8 cellular contexts compared by ENCODE assay signal in the genomic region with DNA sequence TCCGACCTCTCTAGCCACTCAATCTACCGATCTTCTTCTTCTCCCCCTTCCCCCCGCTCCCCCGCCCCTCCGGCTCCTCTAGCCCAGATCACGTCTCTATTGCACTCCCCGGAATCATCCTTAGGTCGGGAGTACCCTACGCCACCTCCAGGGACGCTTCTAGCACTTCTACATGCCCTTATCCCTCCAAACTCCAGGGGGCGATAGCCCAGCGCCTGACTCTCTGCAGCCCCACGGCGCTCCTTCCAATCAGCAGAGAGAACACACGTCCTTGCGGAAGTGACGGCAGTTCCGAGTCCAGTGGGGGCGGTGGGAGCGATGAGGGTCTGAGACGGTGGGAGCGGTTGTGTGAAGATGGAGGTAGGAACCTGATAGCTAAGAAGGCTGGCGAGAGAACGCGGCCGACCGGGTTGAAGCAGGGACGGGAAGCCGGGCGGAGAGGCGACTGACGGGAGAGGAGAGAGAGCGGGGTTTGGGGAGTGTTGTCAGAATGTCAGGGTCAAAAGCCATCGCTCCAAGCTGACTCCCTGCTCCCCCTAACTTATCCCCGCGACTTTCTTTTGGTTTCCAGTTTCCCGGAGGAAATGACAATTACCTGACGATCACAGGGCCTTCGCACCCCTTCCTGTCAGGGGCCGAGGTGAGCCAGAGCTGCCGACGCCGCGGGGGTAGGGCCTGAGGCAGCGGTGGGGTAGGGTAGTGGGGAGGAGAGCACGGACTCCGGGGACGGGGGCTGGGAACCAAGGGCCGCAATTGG. TPM values are rescaled to one million over a fixed set of nuclear protein-coding genes. Genes with fewer than 3 reads are reported as not detected.
DNase-seq lines count a peak whose midpoint lies in the region; ATAC-seq, FAIRE-seq and TF ChIP-seq lines count a peak whose summit lies in the region.

A gene (minus strand): TSS at position 35 of the 757 bp plus-strand sequence. CDS start 87 bp downstream, outside the sequence.
A gene (plus strand): TSS at position 271 of the 757 bp plus-strand sequence. CDS start 84 bp downstream, at position 355.

- no peaks in the 10 kb centered on the region for H3K27me3 Mint-ChIP-seq in WTC11 (ENCODE audit: low read depth)
- H3K27me3 Mint-ChIP-seq in central memory CD8-positive, alpha-beta T cell = no peaks in the 10 kb centered on the region

- CTCF ChIA-PET in WTC11 (lab: Charles Lee) = interaction anchor here (0.6 to 3.9 kb wide), 24 partner anchors 11 to 246 kb away, joined by 3 to 21 read pairs (median 3); a partner anchor contains a TSS

- H3K9me3 Mint-ChIP-seq in WTC11 = no peaks in the 10 kb centered on the region
- H3K9me3 Mint-ChIP-seq in central memory CD8-positive, alpha-beta T cell = no peaks in the 10 kb centered on the region

- POLR2A ChIA-PET in WTC11 (lab: Charles Lee) = interaction anchor here (0.7 to 2.0 kb wide), 4 partner anchors 21 to 49 kb away, joined by 4 to 10 read pairs (median 6); a partner anchor contains a TSS

- peaks cover 27% of the 10 kb centered on the region for H3K36me3 Mint-ChIP-seq in WTC11
- peaks cover 31% of the 10 kb centered on the region for H3K36me3 Mint-ChIP-seq in central memory CD8-positive, alpha-beta T cell (ENCODE audit: insufficient read depth)

- peak; percentile 45 for FAIRE-seq in islet of Langerhans (lab: Jason Lieb, UNC)

- peak; percentile 98 for ATAC-seq in GM18873 (IDR thresholded peaks at IDR 0.05; ENCODE audit: low FRiP score, unreplicated experiment)
- peak; percentile 99 for ATAC-seq in HG03159 (IDR thresholded peaks at IDR 0.05; ENCODE audit: unreplicated experiment)
- ATAC-seq in WTC11 = peak; percentile 99
- peak; percentile 97 for ATAC-seq in central memory CD8-positive, alpha-beta T cell (replicated peaks; ENCODE audit: extremely low read depth, poor library complexity, severe bottlenecking)

- H3K4me1 Mint-ChIP-seq in WTC11 = peaks cover 12% of the 10 kb centered on the region
- H3K4me1 Mint-ChIP-seq in central memory CD8-positive, alpha-beta T cell = peaks cover 30% of the 10 kb centered on the region

- peak; percentile 94 for DNase-seq in AG08396 (ENCODE audit: low spot score)
- DNase-seq in NCI-H2227 treated with DMSO at 0.1 percent for 48 hours (lab: John Stamatoyannopoulos, UW) = peak; percentile 99
- DNase-seq in WTC11 (ENCODE audit: low spot score) = peak; percentile 97
- DNase-seq in central memory CD8-positive, alpha-beta T cell (ENCODE audit: low spot score in 2 of 2) = peak; percentile 90 to 97
- DNase-seq in stimulated activated CD4-positive, alpha-beta T cell treated with anti-CD3 and anti-CD28 coated beads, Interleukin-12 subunit alpha, Interleukin-12 subunit beta, amount 100 ng/mL, for 48 hours (ENCODE audit: low read depth in 2 of 3, low spot score in 1 of 3) = peak; percentile 90 to 93 (median 92)

- peak within 1 kb of the TSS; percentile 99 for H3K27ac Mint-ChIP-seq in WTC11
- peak within 1 kb of the TSS; percentile 98 for H3K27ac Mint-ChIP-seq in central memory CD8-positive, alpha-beta T cell (ENCODE audit: low read depth)

- TF ChIP-seq CTCF in WTC11 (IDR thresholded peaks at IDR 0.05) = peak; percentile 78

- peak within 1 kb of the TSS; percentile 100 for H3K4me3 Mint-ChIP-seq in WTC11
- H3K4me3 Mint-ChIP-seq in central memory CD8-positive, alpha-beta T cell = peak within 1 kb of the TSS; percentile 97

TF ChIP-seq in WTC11, 78 proteins besides CTCF, POLR2A, EP300 and RAD21 (continues in another document):
- TF ChIP-seq, protein P1, sequence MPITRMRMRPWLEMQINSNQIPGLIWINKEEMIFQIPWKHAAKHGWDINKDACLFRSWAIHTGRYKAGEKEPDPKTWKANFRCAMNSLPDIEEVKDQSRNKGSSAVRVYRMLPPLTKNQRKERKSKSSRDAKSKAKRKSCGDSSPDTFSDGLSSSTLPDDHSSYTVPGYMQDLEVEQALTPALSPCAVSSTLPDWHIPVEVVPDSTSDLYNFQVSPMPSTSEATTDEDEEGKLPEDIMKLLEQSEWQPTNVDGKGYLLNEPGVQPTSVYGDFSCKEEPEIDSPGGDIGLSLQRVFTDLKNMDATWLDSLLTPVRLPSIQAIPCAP (CRISPR knock-in tag; IDR thresholded peaks at IDR 0.05) = no peak
- TF ChIP-seq ELF4 (CRISPR knock-in tag; IDR thresholded peaks at IDR 0.05; ENCODE audit: low read depth) (no peak), RELA (CRISPR knock-in tag; IDR thresholded peaks at IDR 0.05; ENCODE audit: borderline replicate concordance) (no peak), GRHL2 (CRISPR knock-in tag; IDR thresholded peaks at IDR 0.05; ENCODE audit: insufficient replicate concordance, severe bottlenecking) (no peak), TP53 (CRISPR knock-in tag; IDR thresholded peaks at IDR 0.05) (no peak), JUN (CRISPR knock-in tag; IDR thresholded peaks at IDR 0.05) (no peak), SP1 (CRISPR knock-in tag; conservative IDR thresholded peaks at IDR 0.05) (peak; percentile 74), NR3C1 (CRISPR knock-in tag; conservative IDR thresholded peaks at IDR 0.05; ENCODE audit: low read depth) (no peak), TCF7 (CRISPR knock-in tag; IDR thresholded peaks at IDR 0.05; ENCODE audit: low read depth) (no peak), ZNF317 (CRISPR knock-in tag; IDR thresholded peaks at IDR 0.05; ENCODE audit: borderline replicate concordance, low read depth) (0 out of 2 replicates have a peak, but pooled peaks have one; percentile 10), SOX15 (CRISPR knock-in tag; IDR thresholded peaks at IDR 0.05) (no peak), SMAD4 (CRISPR knock-in tag; IDR thresholded peaks at IDR 0.05) (no peak), TEAD4 (CRISPR knock-in tag; IDR thresholded peaks at IDR 0.05) (no peak), OVOL2 (CRISPR knock-in tag; IDR thresholded peaks at IDR 0.05; ENCODE audit: borderline replicate concordance) (no peak), TEAD1 (CRISPR knock-in tag; IDR thresholded peaks at IDR 0.05) (no peak), MXD4 (CRISPR knock-in tag; IDR thresholded peaks at IDR 0.05; ENCODE audit: borderline replicate concordance) (no peak), ZNF263 (CRISPR knock-in tag; IDR thresholded peaks at IDR 0.05; ENCODE audit: low read depth) (no peak), FOXP1 (CRISPR knock-in tag; IDR thresholded peaks at IDR 0.05; ENCODE audit: borderline replicate concordance) (no peak; the same call in 1 of the 2 replicates), FOXK1 (CRISPR knock-in tag; IDR thresholded peaks at IDR 0.05) (peak; percentile 98), NFATC4 (CRISPR knock-in tag; IDR thresholded peaks at IDR 0.05) (no peak), SMAD3 (CRISPR knock-in tag; IDR thresholded peaks at IDR 0.05; ENCODE audit: borderline replicate concordance) (no peak), HMGA2 (CRISPR knock-in tag; IDR thresholded peaks at IDR 0.05) (no peak)
- TF ChIP-seq, protein P2, sequence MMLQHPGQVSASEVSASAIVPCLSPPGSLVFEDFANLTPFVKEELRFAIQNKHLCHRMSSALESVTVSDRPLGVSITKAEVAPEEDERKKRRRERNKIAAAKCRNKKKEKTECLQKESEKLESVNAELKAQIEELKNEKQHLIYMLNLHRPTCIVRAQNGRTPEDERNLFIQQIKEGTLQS (CRISPR knock-in tag; conservative IDR thresholded peaks at IDR 0.05) = no peak
- TF ChIP-seq, protein P3, sequence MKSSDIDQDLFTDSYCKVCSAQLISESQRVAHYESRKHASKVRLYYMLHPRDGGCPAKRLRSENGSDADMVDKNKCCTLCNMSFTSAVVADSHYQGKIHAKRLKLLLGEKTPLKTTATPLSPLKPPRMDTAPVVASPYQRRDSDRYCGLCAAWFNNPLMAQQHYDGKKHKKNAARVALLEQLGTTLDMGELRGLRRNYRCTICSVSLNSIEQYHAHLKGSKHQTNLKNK (CRISPR knock-in tag; IDR thresholded peaks at IDR 0.05) = no peak
- TF ChIP-seq, protein P4, sequence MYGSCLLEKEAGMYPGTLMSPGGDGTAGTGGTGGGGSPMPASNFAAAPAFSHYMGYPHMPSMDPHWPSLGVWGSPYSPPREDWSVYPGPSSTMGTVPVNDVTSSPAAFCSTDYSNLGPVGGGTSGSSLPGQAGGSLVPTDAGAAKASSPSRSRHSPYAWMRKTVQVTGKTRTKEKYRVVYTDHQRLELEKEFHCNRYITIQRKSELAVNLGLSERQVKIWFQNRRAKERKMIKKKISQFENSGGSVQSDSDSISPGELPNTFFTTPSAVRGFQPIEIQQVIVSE (CRISPR knock-in tag; IDR thresholded peaks at IDR 0.05; ENCODE audit: borderline replicate concordance) = no peak
- TF ChIP-seq, protein P5, sequence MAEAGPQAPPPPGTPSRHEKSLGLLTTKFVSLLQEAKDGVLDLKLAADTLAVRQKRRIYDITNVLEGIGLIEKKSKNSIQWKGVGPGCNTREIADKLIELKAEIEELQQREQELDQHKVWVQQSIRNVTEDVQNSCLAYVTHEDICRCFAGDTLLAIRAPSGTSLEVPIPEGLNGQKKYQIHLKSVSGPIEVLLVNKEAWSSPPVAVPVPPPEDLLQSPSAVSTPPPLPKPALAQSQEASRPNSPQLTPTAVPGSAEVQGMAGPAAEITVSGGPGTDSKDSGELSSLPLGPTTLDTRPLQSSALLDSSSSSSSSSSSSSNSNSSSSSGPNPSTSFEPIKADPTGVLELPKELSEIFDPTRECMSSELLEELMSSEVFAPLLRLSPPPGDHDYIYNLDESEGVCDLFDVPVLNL (CRISPR knock-in tag; IDR thresholded peaks at IDR 0.05; ENCODE audit: borderline replicate concordance, low read depth) = no peak
- TF ChIP-seq, protein P6, sequence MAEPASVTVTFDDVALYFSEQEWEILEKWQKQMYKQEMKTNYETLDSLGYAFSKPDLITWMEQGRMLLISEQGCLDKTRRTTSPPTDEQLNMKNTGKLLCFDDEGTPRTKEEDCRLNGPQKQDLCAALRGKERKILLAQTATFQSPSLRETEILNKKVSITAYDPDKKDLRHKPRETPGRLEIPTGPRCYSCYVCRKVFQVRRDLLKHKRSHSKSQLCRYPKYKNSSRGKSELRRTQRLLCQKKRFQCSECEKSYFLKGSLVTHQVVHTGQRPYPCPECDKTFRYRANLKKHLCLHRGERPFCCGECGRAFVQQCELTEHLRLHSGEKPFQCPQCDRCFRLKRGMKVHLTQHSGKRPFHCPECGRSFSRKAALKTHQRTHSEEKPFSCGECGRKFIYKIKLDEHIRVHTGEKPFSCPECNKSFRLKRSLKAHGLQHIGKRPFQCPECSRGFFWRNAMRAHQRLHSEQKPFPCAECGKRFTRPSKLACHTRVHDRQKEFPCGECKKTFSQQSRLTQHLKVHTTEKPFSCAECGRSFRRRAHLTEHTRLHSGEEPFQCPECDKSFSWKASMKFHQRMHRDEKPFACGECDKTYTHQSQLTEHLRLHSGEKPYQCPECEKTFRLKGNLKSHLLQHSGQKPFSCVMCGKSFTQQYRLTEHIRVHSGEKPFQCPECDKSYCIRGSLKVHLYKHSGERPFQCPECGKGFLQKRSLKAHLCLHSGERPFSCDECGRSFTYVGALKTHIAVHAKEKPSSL (CRISPR knock-in tag; conservative IDR thresholded peaks at IDR 0.05) = no peak

RNA-seq across cellular contexts. Expression of the first gene that starts in this region (rescaled TPM):
- total RNA-seq in WTC11 (2021) = 29.6 to 33.3 TPM (median 31.7 TPM) in 3 replicates

RNA-seq across cellular contexts. Expression of the second gene that starts in this region (rescaled TPM):
- total RNA-seq in WTC11 (2021) = 49.1 to 53.0 TPM (median 52.4 TPM) in 3 replicates

Comparison
In these comparisons a context has a peak if more than half of its experiments do, and no peak if none do; other contexts are left out.
1. Peak in every context shown above with its lines: DNase-seq and ATAC-seq.